11 cellular contexts compared by ENCODE assay signal in the genomic region with DNA sequence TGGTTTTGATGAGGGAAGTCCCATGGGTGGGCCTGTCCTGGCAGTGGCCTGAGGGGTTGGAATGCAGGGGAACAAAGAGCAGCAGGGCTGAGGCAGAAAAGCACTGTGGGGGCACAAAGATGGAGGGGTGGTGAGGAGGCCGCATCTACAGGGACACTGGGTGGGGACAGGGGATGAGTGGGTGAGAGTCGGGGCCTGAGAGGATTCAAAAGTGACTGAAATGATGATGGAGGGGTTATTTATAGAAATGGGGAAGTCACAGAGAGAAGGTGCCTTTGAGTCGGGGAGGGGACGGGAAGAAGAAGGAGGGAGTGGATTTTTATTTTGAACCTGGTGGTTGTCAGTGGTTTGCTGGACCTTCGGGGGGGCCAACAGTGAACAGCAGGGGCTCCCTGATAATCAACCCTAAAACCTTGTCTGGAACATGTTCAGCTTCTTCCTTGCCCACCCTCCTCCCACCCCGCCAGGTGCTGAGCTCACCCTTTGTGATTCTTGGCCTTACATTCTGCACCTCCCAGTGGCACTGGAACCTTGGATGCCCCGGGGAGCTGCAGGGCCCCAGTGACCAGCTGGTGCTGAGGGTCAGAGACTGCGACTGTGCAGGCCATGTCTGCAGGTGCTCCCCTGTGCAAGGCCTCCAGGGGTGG. TPM values are rescaled to one million over a fixed set of nuclear protein-coding genes. Genes with fewer than 3 reads are reported as not detected.
DNase-seq lines count a peak whose midpoint lies in the region; ATAC-seq and TF ChIP-seq lines count a peak whose summit lies in the region.
"Had no signal": no experiment of that assay in that cellular context is flagged by ENCODE, and none has a peak within 500 bp of the region (broad histone marks: within the 10 kb centered on the region; RNA-seq: fewer than 3 reads in every experiment).

No MANE protein-coding gene starts in this region.

- H3K9me3 ChIP-seq in mammary epithelial cell (replicated peaks; ENCODE audit: insufficient read depth, low read length) (no peaks in the 10 kb centered on the region), ascending aorta (no peaks in the 10 kb centered on the region)

- dilution Hi-C loops in mammary epithelial cell (cut with HindIII; ENCODE audit: low sequenced_read_pairs): no loop called here

- no peak overlapping the region for H3K4me2 ChIP-seq in mammary epithelial cell (ENCODE audit: insufficient read depth, low read depth, low read length)

- TF ChIP-seq CTCF in MCF 10A (IDR thresholded peaks at IDR 0.05; ENCODE audit: unreplicated experiment): no peak
- TF ChIP-seq CTCF in mammary epithelial cell (conservative IDR thresholded peaks at IDR 0.05 in 1 of 2, IDR thresholded peaks at IDR 0.05 in 1 of 2; ENCODE audit: extremely low read depth in 1 of 2, insufficient read depth in 1 of 2, low read depth in 1 of 2, low read length in 2 of 2): no peak
- no peak for TF ChIP-seq CTCF in ascending aorta (IDR thresholded peaks at IDR 0.05)

- H3K9ac ChIP-seq in mammary epithelial cell (ENCODE audit: insufficient read depth, low read length): no peak overlapping the region

- H3K27ac Mint-ChIP-seq in MCF 10A (ENCODE audit: low read depth, unreplicated experiment): peak overlapping the region; percentile 70

- H3K27ac ChIP-seq in mammary epithelial cell (ENCODE audit: insufficient read depth, low read depth, low read length) (no peak overlapping the region), ascending aorta (no peak overlapping the region)

- no peaks in the 10 kb centered on the region for H3K27me3 Mint-ChIP-seq in MCF 10A (ENCODE audit: insufficient read depth, unreplicated experiment)

- no peaks in the 10 kb centered on the region for H3K9me3 Mint-ChIP-seq in MCF 10A (ENCODE audit: unreplicated experiment)

- ATAC-seq in HG02852 (IDR thresholded peaks at IDR 0.05; ENCODE audit: unreplicated experiment) (peak; percentile 27), HG03439 (IDR thresholded peaks at IDR 0.05; ENCODE audit: unreplicated experiment) (no peak)

- 100% methylated on average over 6 of the region's 8 CpGs for WGBS in mammary epithelial cell (ENCODE audit: low coverage, missing lambda C conversion rate)

- no peaks in the 10 kb centered on the region for H3K79me2 ChIP-seq in mammary epithelial cell (ENCODE audit: insufficient read depth, low read length)

- peaks cover 43% of the 10 kb centered on the region for H3K4me1 Mint-ChIP-seq in MCF 10A (ENCODE audit: insufficient read depth, unreplicated experiment)

- no peaks in the 10 kb centered on the region for H4K20me1 ChIP-seq in mammary epithelial cell (ENCODE audit: insufficient read depth, low read length)

- DNase-seq in MCF 10A (ENCODE audit: unreplicated experiment) (no peak), mammary epithelial cell (no peak), OCI-M1 (lab: John Stamatoyannopoulos, UW) (peak; percentile 65), ascending aorta (ENCODE audit: low spot score in 2 of 2) (no peak), occipital lobe (lab: John Stamatoyannopoulos, UW) (no peak)
- DNase-seq in activated CD4-positive, alpha-beta T cell treated with anti-CD3 and anti-CD28 coated beads for 48 hours: no peak
- DNase-seq: activated T-cell treated with anti-CD3 and anti-CD28 coated beads, Interleukin-2, amount 50 U/mL, for 48 hours; cortex of kidney; SHP77 treated with DMSO at 0.1 percent for 48 hours had no signal

- H3K4me3 Mint-ChIP-seq in MCF 10A (ENCODE audit: unreplicated experiment): no peak overlapping the region

- in situ Hi-C loops in mammary epithelial cell (cut with MboI; ENCODE audit: low sequenced_read_pairs in 2 of 2): loop anchor here in 1 of 2 donors (25.0 kb wide), 1 partner anchor 494 kb away; a partner anchor contains a TSS

- H2AFZ ChIP-seq in mammary epithelial cell (ENCODE audit: low read depth, low read length): no peak overlapping the region

- H3K36me3 ChIP-seq in mammary epithelial cell (ENCODE audit: insufficient read depth, low read length): no peaks in the 10 kb centered on the region
- no peaks in the 10 kb centered on the region for H3K36me3 ChIP-seq in ascending aorta

- POLR2A ChIA-PET in MCF 10A (lab: Yijun Ruan, JAX): interaction anchor here (24.8 kb wide), 1 partner anchor 26 kb away, joined by 1402 read pairs; a partner anchor contains a TSS

- no peaks in the 10 kb centered on the region for H3K36me3 Mint-ChIP-seq in MCF 10A (ENCODE audit: insufficient read depth, unreplicated experiment)

- intact Hi-C loops in MCF 10A (cut with micrococcal nuclease) (no loop called here), mammary epithelial cell (cut with micrococcal nuclease) (no loop called here), ascending aorta (cut with DNase I) (no loop called here)

- BruUV-seq in MCF 10A (replicated peaks; lab: Mats Ljungman, UMichigan) (no TSS peak), mammary epithelial cell (replicated peaks; lab: Mats Ljungman, UMichigan) (no TSS peak)

- no peaks in the 10 kb centered on the region for H3K27me3 ChIP-seq in mammary epithelial cell (ENCODE audit: insufficient read depth, low read length)
- no peaks in the 10 kb centered on the region for H3K27me3 ChIP-seq in ascending aorta

- CTCF ChIA-PET in MCF 10A (lab: Yijun Ruan, JAX): interaction anchor here (0.5 to 1.4 kb wide), 5 partner anchors 12 to 58 kb away, joined by 3 to 4 read pairs (median 3); a partner anchor contains a TSS
- CTCF ChIA-PET in mammary epithelial cell (lab: Charles Lee; ENCODE audit: low non-redundant PET): interaction anchor here (0.5 kb wide), 1 partner anchor 10 kb away, joined by 3 read pairs; no protein-coding TSS in a partner anchor

- H3K4me1 ChIP-seq in mammary epithelial cell (ENCODE audit: insufficient read depth, low read length): peaks cover 29% of the 10 kb centered on the region
- peaks cover 15 to 31% of the 10 kb centered on the region in 2 donors for H3K4me1 ChIP-seq in ascending aorta

- H3K4me3 ChIP-seq in mammary epithelial cell (replicated peaks in 1 of 3; ENCODE audit: insufficient read depth in 1 of 3, low read depth in 2 of 3, low read length in 3 of 3): no peak overlapping the region
- H3K4me3 ChIP-seq in ascending aorta: no peak overlapping the region

RNA-seq across cellular contexts. Expression of a gene that starts 42.9 kb away (rescaled TPM):
- total RNA-seq in MCF 10A (2022) (47.5 and 49.5 TPM in 2 replicates), mammary epithelial cell (10 to 100 TPM; 16.3 to 37.5 TPM), ascending aorta (47.9 TPM), occipital lobe (29.0 TPM)
- polyA plus RNA-seq in mammary epithelial cell: 21.0 TPM
- 11.8 TPM for polyA minus RNA-seq in mammary epithelial cell
